In the genomic region with DNA sequence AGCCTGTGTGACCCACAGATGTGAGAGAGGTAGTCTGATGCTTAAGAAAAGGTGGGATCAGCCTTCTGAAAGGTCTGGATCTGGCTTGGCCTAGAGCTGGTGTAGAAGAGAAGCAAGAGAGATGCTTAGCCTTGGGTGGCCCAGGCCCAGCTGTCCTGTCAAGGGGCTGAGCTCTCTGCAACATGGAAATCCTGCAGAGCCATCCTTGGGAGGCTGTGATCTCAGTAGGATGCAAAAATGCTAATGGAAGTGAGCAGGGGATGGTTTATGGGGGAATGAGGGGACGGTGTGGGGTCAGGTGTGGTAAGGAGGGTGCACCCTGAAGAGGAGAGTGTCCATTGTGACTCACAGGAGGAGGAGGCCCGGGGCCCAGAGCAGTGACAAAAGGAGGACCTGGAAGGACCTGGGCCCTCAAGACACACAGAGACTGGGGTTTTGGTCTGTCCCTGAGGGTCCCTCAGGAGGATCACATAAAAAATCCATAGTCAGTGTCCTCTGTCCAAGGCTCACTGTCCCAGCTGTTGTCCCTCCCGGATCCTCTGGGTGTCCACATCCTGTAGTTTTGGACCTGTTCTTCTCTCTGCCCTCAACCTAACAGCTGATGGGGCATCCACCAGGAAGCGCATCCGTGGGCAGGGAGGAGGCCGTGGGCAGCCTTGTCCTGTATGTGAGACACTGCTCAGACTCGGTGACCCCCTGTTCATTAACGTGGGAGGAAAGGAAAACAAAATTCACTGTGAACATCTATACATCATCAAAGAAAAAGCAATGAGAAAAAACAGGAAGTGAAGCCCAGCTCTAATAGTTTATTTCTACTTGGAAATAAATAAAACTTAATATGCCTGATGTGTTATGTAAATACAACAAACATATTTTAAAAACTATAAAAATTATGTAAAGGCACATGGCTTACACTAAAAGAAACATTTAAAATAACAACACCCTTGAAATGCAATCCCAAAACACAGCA, we compare ENCODE assay signal across 1 cellular context.
TF ChIP-seq lines count a peak whose summit lies in the region.

No MANE protein-coding gene starts in this region.

TF ChIP-seq in K562, 482 proteins besides CTCF, POLR2A, EP300 and RAD21 (continued from another document and continues in another):
- TF ChIP-seq, protein P1, sequence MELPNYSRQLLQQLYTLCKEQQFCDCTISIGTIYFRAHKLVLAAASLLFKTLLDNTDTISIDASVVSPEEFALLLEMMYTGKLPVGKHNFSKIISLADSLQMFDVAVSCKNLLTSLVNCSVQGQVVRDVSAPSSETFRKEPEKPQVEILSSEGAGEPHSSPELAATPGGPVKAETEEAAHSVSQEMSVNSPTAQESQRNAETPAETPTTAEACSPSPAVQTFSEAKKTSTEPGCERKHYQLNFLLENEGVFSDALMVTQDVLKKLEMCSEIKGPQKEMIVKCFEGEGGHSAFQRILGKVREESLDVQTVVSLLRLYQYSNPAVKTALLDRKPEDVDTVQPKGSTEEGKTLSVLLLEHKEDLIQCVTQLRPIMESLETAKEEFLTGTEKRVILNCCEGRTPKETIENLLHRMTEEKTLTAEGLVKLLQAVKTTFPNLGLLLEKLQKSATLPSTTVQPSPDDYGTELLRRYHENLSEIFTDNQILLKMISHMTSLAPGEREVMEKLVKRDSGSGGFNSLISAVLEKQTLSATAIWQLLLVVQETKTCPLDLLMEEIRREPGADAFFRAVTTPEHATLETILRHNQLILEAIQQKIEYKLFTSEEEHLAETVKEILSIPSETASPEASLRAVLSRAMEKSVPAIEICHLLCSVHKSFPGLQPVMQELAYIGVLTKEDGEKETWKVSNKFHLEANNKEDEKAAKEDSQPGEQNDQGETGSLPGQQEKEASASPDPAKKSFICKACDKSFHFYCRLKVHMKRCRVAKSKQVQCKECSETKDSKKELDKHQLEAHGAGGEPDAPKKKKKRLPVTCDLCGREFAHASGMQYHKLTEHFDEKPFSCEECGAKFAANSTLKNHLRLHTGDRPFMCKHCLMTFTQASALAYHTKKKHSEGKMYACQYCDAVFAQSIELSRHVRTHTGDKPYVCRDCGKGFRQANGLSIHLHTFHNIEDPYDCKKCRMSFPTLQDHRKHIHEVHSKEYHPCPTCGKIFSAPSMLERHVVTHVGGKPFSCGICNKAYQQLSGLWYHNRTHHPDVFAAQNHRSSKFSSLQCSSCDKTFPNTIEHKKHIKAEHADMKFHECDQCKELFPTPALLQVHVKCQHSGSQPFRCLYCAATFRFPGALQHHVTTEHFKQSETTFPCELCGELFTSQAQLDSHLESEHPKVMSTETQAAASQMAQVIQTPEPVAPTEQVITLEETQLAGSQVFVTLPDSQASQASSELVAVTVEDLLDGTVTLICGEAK (IDR thresholded peaks at IDR 0.05) = no peak
- TF ChIP-seq, protein P1 (CRISPR knock-in tag; IDR thresholded peaks at IDR 0.05) = no peak
- TF ChIP-seq ZNF561 (CRISPR knock-in tag; conservative IDR thresholded peaks at IDR 0.05) (no peak), USF2 (CRISPR knock-in tag; IDR thresholded peaks at IDR 0.05) (no peak), NFE2L1 (tag; IDR thresholded peaks at IDR 0.05; ENCODE audit: borderline replicate concordance, low read depth) (no peak), KLF13 (tag; IDR thresholded peaks at IDR 0.05; ENCODE audit: borderline replicate concordance, low read depth) (no peak), ZNF277 (CRISPR knock-in tag; IDR thresholded peaks at IDR 0.05; ENCODE audit: borderline replicate concordance) (peak; percentile 49; the same call in 1 of the 2 replicates), ZBTB11 (CRISPR knock-in tag; IDR thresholded peaks at IDR 0.05) (0 out of 6 replicates have a peak, but pooled peaks of 1 of the 3 experiments have one; percentile 15), TAF7 (tag; IDR thresholded peaks at IDR 0.05) (no peak), FUS (optimal IDR thresholded peaks at IDR 0.05; ENCODE audit: low read depth, low read length) (no peak), ZNF696 (CRISPR knock-in tag; conservative IDR thresholded peaks at IDR 0.05) (no peak), GATAD2B (IDR thresholded peaks at IDR 0.05; ENCODE audit: borderline replicate concordance) (no peak), ESRRB (CRISPR knock-in tag; IDR thresholded peaks at IDR 0.05; ENCODE audit: borderline replicate concordance) (no peak), GABPB2 (CRISPR knock-in tag; conservative IDR thresholded peaks at IDR 0.05) (no peak), XRCC3 (IDR thresholded peaks at IDR 0.05) (no peak), FOXJ3 (CRISPR knock-in tag; IDR thresholded peaks at IDR 0.05) (no peak), KLF1 (tag; IDR thresholded peaks at IDR 0.05) (0 out of 2 replicates have a peak, but pooled peaks have one; percentile 26), MXD1 (CRISPR knock-in tag; IDR thresholded peaks at IDR 0.05; ENCODE audit: borderline replicate concordance, poor library complexity, severe bottlenecking) (no peak), PCBP2 (IDR thresholded peaks at IDR 0.05; ENCODE audit: low read depth, low read length, poor library complexity, severe bottlenecking) (no peak), MYBL2 (IDR thresholded peaks at IDR 0.05; ENCODE audit: low read depth) (no peak), MYBL2 (CRISPR knock-in tag; IDR thresholded peaks at IDR 0.05; ENCODE audit: borderline replicate concordance) (no peak)
- TF ChIP-seq, protein P2, sequence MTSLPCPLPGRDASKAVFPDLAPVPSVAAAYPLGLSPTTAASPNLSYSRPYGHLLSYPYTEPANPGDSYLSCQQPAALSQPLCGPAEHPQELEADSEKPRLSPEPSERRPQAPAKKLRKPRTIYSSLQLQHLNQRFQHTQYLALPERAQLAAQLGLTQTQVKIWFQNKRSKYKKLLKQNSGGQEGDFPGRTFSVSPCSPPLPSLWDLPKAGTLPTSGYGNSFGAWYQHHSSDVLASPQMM (CRISPR knock-in tag; IDR thresholded peaks at IDR 0.05) = 0 out of 2 replicates have a peak, but pooled peaks have one; percentile 14
- TF ChIP-seq, protein P3, sequence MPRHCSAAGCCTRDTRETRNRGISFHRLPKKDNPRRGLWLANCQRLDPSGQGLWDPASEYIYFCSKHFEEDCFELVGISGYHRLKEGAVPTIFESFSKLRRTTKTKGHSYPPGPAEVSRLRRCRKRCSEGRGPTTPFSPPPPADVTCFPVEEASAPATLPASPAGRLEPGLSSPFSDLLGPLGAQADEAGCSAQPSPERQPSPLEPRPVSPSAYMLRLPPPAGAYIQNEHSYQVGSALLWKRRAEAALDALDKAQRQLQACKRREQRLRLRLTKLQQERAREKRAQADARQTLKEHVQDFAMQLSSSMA (CRISPR knock-in tag; IDR thresholded peaks at IDR 0.05) = no peak
